Comparison of ENCODE assay signal across 14 cellular contexts in the genomic region with DNA sequence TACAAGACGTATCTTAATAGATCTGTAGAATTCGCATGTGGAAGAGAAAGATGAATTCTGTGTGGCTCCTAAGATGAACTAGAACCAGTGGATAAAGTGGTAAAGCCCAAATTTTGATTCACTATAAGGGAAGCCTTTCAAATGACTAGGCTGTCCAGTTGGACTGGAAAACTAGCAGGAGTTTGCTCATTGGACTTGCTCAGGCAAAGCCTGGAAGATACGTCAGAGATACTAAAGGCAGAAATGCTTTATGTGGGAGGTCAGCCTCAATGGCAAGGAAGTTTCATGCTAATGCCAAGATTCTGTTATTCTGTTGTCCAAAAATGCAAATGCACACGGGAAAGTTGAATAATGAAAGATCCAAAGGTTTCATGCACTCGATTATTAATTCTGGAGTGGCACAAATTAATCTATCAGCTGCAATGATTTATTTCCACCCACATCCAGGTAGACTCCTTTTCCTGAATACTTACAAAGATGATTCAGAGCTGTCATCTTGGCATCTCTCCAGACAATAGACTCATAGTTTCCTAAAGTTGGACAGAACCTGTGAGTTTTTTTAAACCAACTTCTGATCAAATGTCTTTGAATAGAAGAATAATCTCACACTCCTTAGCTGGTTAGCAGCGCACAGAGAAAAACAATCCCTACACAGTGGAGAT. TPM values are rescaled to one million over a fixed set of nuclear protein-coding genes. Genes with fewer than 3 reads are reported as not detected.
DNase-seq lines count a peak whose midpoint lies in the region; ATAC-seq, FAIRE-seq and TF ChIP-seq lines count a peak whose summit lies in the region.
"Had no signal": no experiment of that assay in that cellular context is flagged by ENCODE, and none has a peak within 500 bp of the region (broad histone marks: within the 10 kb centered on the region; RNA-seq: fewer than 3 reads in every experiment).

No MANE protein-coding gene starts in this region.

- no peak overlapping the region for H3K4me3 Mint-ChIP-seq in mesothelial cell of epicardium
- H3K4me3 Mint-ChIP-seq in activated CD8-positive, alpha-beta T cell treated with anti-CD3 and anti-CD28 coated beads, Interleukin-2, amount 10 ng/mL, durations not matched to agents 7 days and 5 days = no peak overlapping the region
- H3K4me3 Mint-ChIP-seq: B cell had no signal

- no peak for ATAC-seq in activated CD8-positive, alpha-beta T cell treated with anti-CD3 and anti-CD28 coated beads, Interleukin-2, amount 10 ng/mL, durations not matched to agents 7 days and 5 days
- ATAC-seq in GM21447 (IDR thresholded peaks at IDR 0.05; ENCODE audit: unreplicated experiment) = no peak
- ATAC-seq: left lobe of liver had no signal

- peaks cover 17% of the 10 kb centered on the region for H3K4me1 Mint-ChIP-seq in mesothelial cell of epicardium
- H3K4me1 Mint-ChIP-seq in activated CD8-positive, alpha-beta T cell treated with anti-CD3 and anti-CD28 coated beads, Interleukin-2, amount 10 ng/mL, durations not matched to agents 7 days and 5 days (ENCODE audit: low read depth) = no peaks in the 10 kb centered on the region
- H3K4me1 Mint-ChIP-seq: B cell had no signal

- POLR2A ChIA-PET in activated CD8-positive, alpha-beta T cell treated with anti-CD3 and anti-CD28 coated beads, Interleukin-2, amount 10 ng/mL, durations not matched to agents 7 days and 5 days (lab: Charles Lee) = no interaction called here

- peaks cover under 1% of the 10 kb centered on the region for H3K36me3 Mint-ChIP-seq in mesothelial cell of epicardium
- H3K36me3 Mint-ChIP-seq in activated CD8-positive, alpha-beta T cell treated with anti-CD3 and anti-CD28 coated beads, Interleukin-2, amount 10 ng/mL, durations not matched to agents 7 days and 5 days (ENCODE audit: low read depth) = no peaks in the 10 kb centered on the region

- CTCF ChIA-PET in activated CD8-positive, alpha-beta T cell treated with anti-CD3 and anti-CD28 coated beads, Interleukin-2, amount 10 ng/mL, durations not matched to agents 7 days and 5 days (lab: Charles Lee) = no interaction called here

- no peaks in the 10 kb centered on the region for H3K27me3 Mint-ChIP-seq in mesothelial cell of epicardium (ENCODE audit: low read depth)
- peaks cover 5% of the 10 kb centered on the region for H3K27me3 Mint-ChIP-seq in activated CD8-positive, alpha-beta T cell treated with anti-CD3 and anti-CD28 coated beads, Interleukin-2, amount 10 ng/mL, durations not matched to agents 7 days and 5 days (ENCODE audit: low read depth)

- peak; percentile 90 for FAIRE-seq in RCC 7860 (lab: Jason Lieb, UNC)

- H3K27ac Mint-ChIP-seq in mesothelial cell of epicardium = peak overlapping the region; percentile 31
- H3K27ac Mint-ChIP-seq in activated CD8-positive, alpha-beta T cell treated with anti-CD3 and anti-CD28 coated beads, Interleukin-2, amount 10 ng/mL, durations not matched to agents 7 days and 5 days = no peak overlapping the region
- H3K27ac Mint-ChIP-seq: B cell had no signal

- H3K9me3 Mint-ChIP-seq in mesothelial cell of epicardium = peaks cover 33% of the 10 kb centered on the region
- no peaks in the 10 kb centered on the region for H3K9me3 Mint-ChIP-seq in activated CD8-positive, alpha-beta T cell treated with anti-CD3 and anti-CD28 coated beads, Interleukin-2, amount 10 ng/mL, durations not matched to agents 7 days and 5 days (ENCODE audit: insufficient read depth)

- DNase-seq in Caki2 (ENCODE audit: low read depth) (peak; percentile 84), RCC 7860 (ENCODE audit: low spot score) (peak; percentile 81), dermis microvascular lymphatic vessel endothelial cell (ENCODE audit: low read depth in 2 of 2) (peak; percentile 61 to 80), mesothelial cell of epicardium (ENCODE audit: low spot score in 2 of 2, unreplicated experiment in 2 of 2) (no peak), NCI-H1436 treated with DMSO at 0.1 percent for 48 hours (lab: John Stamatoyannopoulos, UW) (no peak), Kasumi-1 (lab: John Stamatoyannopoulos, UW) (no peak)
- no peak for DNase-seq in activated CD8-positive, alpha-beta T cell treated with anti-CD3 and anti-CD28 coated beads, Interleukin-2, amount 10 ng/mL, durations not matched to agents 7 days and 5 days
- DNase-seq: activated naive CD4-positive, alpha-beta T cell treated with Interleukin-2 at 50 U/mL for 16 hours; cerebellar nuclear complex; KBM-7; NCI-H2107 had no signal

- in situ Hi-C loops in Caki2 (cut with HindIII; ENCODE audit: low pct_unique_long_range_greater_than_20kb, low sequenced_read_pairs) = no loop called here

- TF ChIP-seq CTCF in mesothelial cell of epicardium (IDR thresholded peaks at IDR 0.05; ENCODE audit: unreplicated experiment) = no peak

RNA-seq across cellular contexts. Expression of a gene that starts 20.5 kb away (rescaled TPM):
- total RNA-seq in Caki2 (2014; rRNA removed; shearing (Covaris generic); ENCODE audit: low replicate concordance) = 3.5 and 4.2 TPM in 2 replicates
- total RNA-seq in dermis microvascular lymphatic vessel endothelial cell = 0.13 TPM in 2 replicates
- 9.2 to 9.9 TPM (median 9.7 TPM) in 3 replicates for total RNA-seq in mesothelial cell of epicardium
- not detected for total RNA-seq in activated CD8-positive, alpha-beta T cell treated with anti-CD3 and anti-CD28 coated beads, Interleukin-2, amount 10 ng/mL, durations not matched to agents 7 days and 5 days
- total RNA-seq: B cell had no signal

Comparison
In these comparisons a context has a peak if more than half of its experiments do, and no peak if none do; other contexts are left out.
1. DNase-seq: peak in Caki2 (single experiment), RCC 7860 (single experiment) and dermis microvascular lymphatic vessel endothelial cell (2 of 2); none in mesothelial cell of epicardium (0 of 2), NCI-H1436 treated with DMSO at 0.1 percent for 48 hours (single experiment), activated CD8-positive, alpha-beta T cell treated with anti-CD3 and anti-CD28 coated beads, Interleukin-2, amount 10 ng/mL, durations not matched to agents 7 days and 5 days (single experiment) and Kasumi-1 (0 of 2).